ENCODE assay signal across 8 cellular contexts in genomic region chr6:31356946-31357466, GRCh38. TPM values are rescaled to one million over a fixed set of nuclear protein-coding genes. Genes with fewer than 3 reads are reported as not detected.
DNase-seq lines count a peak whose midpoint lies in the region; ATAC-seq lines count a peak whose summit lies in the region.

Gene HLA-B, minus strand, starts transcription at chr6:31357179. Its CDS starts 21 bp downstream, at chr6:31357158.

- peaks cover 52% of the 10 kb centered on the region for H3K4me1 Mint-ChIP-seq in activated CD4-positive, alpha-beta T cell treated with anti-CD3 and anti-CD28 coated beads, Interleukin-2, amount 10 ng/mL, durations not matched to agents 24 days and 14 days
- peaks cover 60% of the 10 kb centered on the region for H3K4me1 Mint-ChIP-seq in dendritic cell treated with granulocyte-macrophage colony-stimulating factor and Interleukin-4, amounts not matched to agents 40 ng/mL and 50 ng/mL, for 4 days (ENCODE audit: low read depth)

- peaks cover 8% of the 10 kb centered on the region for H3K9me3 Mint-ChIP-seq in activated CD4-positive, alpha-beta T cell treated with anti-CD3 and anti-CD28 coated beads, Interleukin-2, amount 10 ng/mL, durations not matched to agents 24 days and 14 days
- H3K9me3 Mint-ChIP-seq in dendritic cell treated with granulocyte-macrophage colony-stimulating factor and Interleukin-4, amounts not matched to agents 40 ng/mL and 50 ng/mL, for 4 days = peaks cover 8% of the 10 kb centered on the region

- peaks cover 8% of the 10 kb centered on the region for H3K27me3 Mint-ChIP-seq in activated CD4-positive, alpha-beta T cell treated with anti-CD3 and anti-CD28 coated beads, Interleukin-2, amount 10 ng/mL, durations not matched to agents 24 days and 14 days
- H3K27me3 Mint-ChIP-seq in dendritic cell treated with granulocyte-macrophage colony-stimulating factor and Interleukin-4, amounts not matched to agents 40 ng/mL and 50 ng/mL, for 4 days = peaks cover 3% of the 10 kb centered on the region

- H3K27ac Mint-ChIP-seq in activated CD4-positive, alpha-beta T cell treated with anti-CD3 and anti-CD28 coated beads, Interleukin-2, amount 10 ng/mL, durations not matched to agents 24 days and 14 days = peak within 1 kb of the TSS; percentile 99
- H3K27ac Mint-ChIP-seq in dendritic cell treated with granulocyte-macrophage colony-stimulating factor and Interleukin-4, amounts not matched to agents 40 ng/mL and 50 ng/mL, for 4 days = peak within 1 kb of the TSS; percentile 98

- peaks cover 54% of the 10 kb centered on the region for H3K36me3 Mint-ChIP-seq in activated CD4-positive, alpha-beta T cell treated with anti-CD3 and anti-CD28 coated beads, Interleukin-2, amount 10 ng/mL, durations not matched to agents 24 days and 14 days (ENCODE audit: low read depth)
- peaks cover 49% of the 10 kb centered on the region for H3K36me3 Mint-ChIP-seq in dendritic cell treated with granulocyte-macrophage colony-stimulating factor and Interleukin-4, amounts not matched to agents 40 ng/mL and 50 ng/mL, for 4 days (ENCODE audit: low read depth)

- DNase-seq in NCI-H1417 (lab: John Stamatoyannopoulos, UW) = peak; percentile 56 to 75 (median 60)
- DNase-seq in NCI-H1417 treated with DMSO at 0.1 percent for 48 hours (lab: John Stamatoyannopoulos, UW) = no peak
- DNase-seq in NCI-H2196 (lab: John Stamatoyannopoulos, UW; ENCODE audit: unreplicated experiment) = peak; percentile 88
- peak; percentile 91 for DNase-seq in activated CD4-positive, alpha-beta T cell treated with anti-CD3 and anti-CD28 coated beads, Interleukin-2, amount 10 ng/mL, durations not matched to agents 24 days and 14 days
- peak; percentile 89 for DNase-seq in left kidney (ENCODE audit: low read depth, low spot score)
- DNase-seq in stimulated activated CD4-positive, alpha-beta T cell treated with anti-CD3 and anti-CD28 coated beads, Interleukin-1b, Interleukin-23, amount 100 ng/mL, for 4 hours (ENCODE audit: low read depth in 2 of 2) = peak; percentile 60 to 72

- H3K4me3 Mint-ChIP-seq in activated CD4-positive, alpha-beta T cell treated with anti-CD3 and anti-CD28 coated beads, Interleukin-2, amount 10 ng/mL, durations not matched to agents 24 days and 14 days = peak within 1 kb of the TSS; percentile 95
- H3K4me3 Mint-ChIP-seq in dendritic cell treated with granulocyte-macrophage colony-stimulating factor and Interleukin-4, amounts not matched to agents 40 ng/mL and 50 ng/mL, for 4 days = peak within 1 kb of the TSS; percentile 91

- intact Hi-C loops in activated CD4-positive, alpha-beta T cell treated with anti-CD3 and anti-CD28 coated beads, Interleukin-2, amount 10 ng/mL, durations not matched to agents 24 days and 14 days (cut with micrococcal nuclease) = loop anchor here (1.0 to 10.0 kb wide), 4 partner anchors 10 to 622 kb away; no protein-coding TSS in a partner anchor
- intact Hi-C loops in dendritic cell treated with granulocyte-macrophage colony-stimulating factor and Interleukin-4, amounts not matched to agents 40 ng/mL and 50 ng/mL, for 4 days (cut with micrococcal nuclease) = no loop called here

- peak; percentile 76 for ATAC-seq in HG02884 (IDR thresholded peaks at IDR 0.05; ENCODE audit: unreplicated experiment)

RNA-seq across cellular contexts. Expression of gene HLA-B, which starts in this region (rescaled TPM):
- 3,406 and 3,483 TPM in 2 replicates for total RNA-seq in activated CD4-positive, alpha-beta T cell treated with anti-CD3 and anti-CD28 coated beads, Interleukin-2, amount 10 ng/mL, durations not matched to agents 24 days and 14 days
